14 cellular contexts compared by ENCODE assay signal in genomic region chr4:54276633-54277426, GRCh38. TPM values are rescaled to one million over a fixed set of nuclear protein-coding genes. Genes with fewer than 3 reads are reported as not detected.
A peak's percentile ranks its signal among the peaks of the same experiment; 100 is the strongest.
DNase-seq lines count a peak whose midpoint lies in the region; ATAC-seq, FAIRE-seq and TF ChIP-seq lines count a peak whose summit lies in the region.
"Had no signal": no experiment of that assay in that cellular context is flagged by ENCODE, and none has a peak within 500 bp of the region (broad histone marks: within the 10 kb centered on the region; RNA-seq: fewer than 3 reads in every experiment).

No MANE protein-coding gene starts in this region.

- WGBS in adrenal gland, 4 donors: 44 to 52% (median 45%) methylated on average over 20 of the region's 20 CpGs

- TF ChIP-seq CTCF in astrocyte (IDR thresholded peaks at IDR 0.05; ENCODE audit: insufficient read depth, low read depth, low read length) (no peak), adrenal gland (IDR thresholded peaks at IDR 0.05) (no peak)

- DNase-seq in Daoy (ENCODE audit: low read depth): peak; percentile 13
- peak; percentile 67 for DNase-seq in astrocyte (ENCODE audit: low read depth)
- peak; percentile 40 for DNase-seq in kidney tubule cell (ENCODE audit: low spot score)
- DNase-seq in NCI-H2171 treated with DMSO at 0.1 percent for 48 hours (lab: John Stamatoyannopoulos, UW): no peak
- DNase-seq in adrenal gland: no peak
- no peak for DNase-seq in activated T-cell treated with anti-CD3 and anti-CD28 coated beads, Interleukin-2, amount 50 U/mL, for 4 hours
- DNase-seq: cerebellar nuclear complex, head of caudate nucleus, mucosa of descending colon, NCI-H187 treated with DMSO at 0.1 percent for 48 hours, testis had no signal

- peaks cover 9% of the 10 kb centered on the region for H3K9me3 Mint-ChIP-seq in astrocyte (ENCODE audit: unreplicated experiment)
- peaks cover 1% of the 10 kb centered on the region for H3K9me3 Mint-ChIP-seq in activated T-cell treated with anti-CD3 and anti-CD28 coated beads, Interleukin-2, amount 50 U/mL, for 4 hours

- H3K27ac Mint-ChIP-seq in astrocyte (ENCODE audit: unreplicated experiment): peak overlapping the region; percentile 87
- H3K27ac Mint-ChIP-seq: CD4-positive, CD25-positive, alpha-beta regulatory T cell had no signal

- intact Hi-C loops in adrenal gland (cut with DNase I): no loop called here

- peaks cover 29% of the 10 kb centered on the region for H3K4me1 ChIP-seq in astrocyte (ENCODE audit: insufficient read depth, low read length)
- peaks cover 16 to 36% of the 10 kb centered on the region in 2 donors for H3K4me1 ChIP-seq in adrenal gland (replicated peaks in 1 of 2)
- H3K4me1 ChIP-seq: testis had no signal

- peaks cover 23% of the 10 kb centered on the region for H3K36me3 ChIP-seq in astrocyte (ENCODE audit: insufficient read depth, low read length)
- peaks cover 0 to 11% of the 10 kb centered on the region in 2 donors for H3K36me3 ChIP-seq in adrenal gland (replicated peaks in 1 of 2)

- H3K9me3 ChIP-seq in astrocyte (ENCODE audit: insufficient read depth, low read depth, low read length) (no peaks in the 10 kb centered on the region), adrenal gland (replicated peaks in 1 of 3) (no peaks in the 10 kb centered on the region)
- H3K9me3 ChIP-seq: mucosa of descending colon, testis had no signal

- no peaks in the 10 kb centered on the region for H3K27me3 ChIP-seq in astrocyte (ENCODE audit: insufficient read depth, low read length)
- no peaks in the 10 kb centered on the region for H3K27me3 ChIP-seq in adrenal gland
- H3K27me3 ChIP-seq: testis had no signal

- H3K4me3 ChIP-seq in astrocyte (ENCODE audit: insufficient read depth, low read depth, low read length) (peak overlapping the region; percentile 22), adrenal gland (no peak overlapping the region)
- H3K4me3 ChIP-seq: mucosa of descending colon, testis had no signal

- no peak for TF ChIP-seq POLR2A in adrenal gland (IDR thresholded peaks at IDR 0.05)

- H3K36me3 Mint-ChIP-seq in astrocyte (ENCODE audit: low read depth, unreplicated experiment): peaks cover 27% of the 10 kb centered on the region
- no peaks in the 10 kb centered on the region for H3K36me3 Mint-ChIP-seq in activated T-cell treated with anti-CD3 and anti-CD28 coated beads, Interleukin-2, amount 50 U/mL, for 4 hours (ENCODE audit: insufficient read depth)
- H3K36me3 Mint-ChIP-seq: CD4-positive, CD25-positive, alpha-beta regulatory T cell had no signal

- no peaks in the 10 kb centered on the region for H4K20me1 ChIP-seq in astrocyte (ENCODE audit: insufficient read depth, low read length)

- peak; percentile 13 for ATAC-seq in HG03342 (IDR thresholded peaks at IDR 0.05; ENCODE audit: unreplicated experiment)
- ATAC-seq in HG03442 (IDR thresholded peaks at IDR 0.05; ENCODE audit: unreplicated experiment): no peak
- no peak for ATAC-seq in activated T-cell treated with anti-CD3 and anti-CD28 coated beads, Interleukin-2, amount 50 U/mL, for 4 hours
- ATAC-seq: mucosa of descending colon had no signal

- H2AFZ ChIP-seq in astrocyte (ENCODE audit: low read depth, low read length): peak overlapping the region; percentile 42

- H3K4me2 ChIP-seq in astrocyte (ENCODE audit: low read length): peak overlapping the region; percentile 80

- FAIRE-seq in astrocyte (lab: Jason Lieb, UNC): no peak

- H3K27ac ChIP-seq in astrocyte (ENCODE audit: low read depth, low read length): peak overlapping the region; percentile 51
- H3K27ac ChIP-seq in adrenal gland: peak overlapping the region in 2 of 5 donors; percentile 58 to 65
- H3K27ac ChIP-seq: testis had no signal

- no peaks in the 10 kb centered on the region for H3K79me2 ChIP-seq in astrocyte (ENCODE audit: insufficient read depth, low read length)

- H3K9ac ChIP-seq in astrocyte (ENCODE audit: low read length): peak overlapping the region; percentile 64

- peaks cover 4% of the 10 kb centered on the region for H3K27me3 Mint-ChIP-seq in astrocyte (ENCODE audit: low read depth, unreplicated experiment)
- H3K27me3 Mint-ChIP-seq in activated T-cell treated with anti-CD3 and anti-CD28 coated beads, Interleukin-2, amount 50 U/mL, for 4 hours (ENCODE audit: low read depth): peaks cover 16% of the 10 kb centered on the region

- peak overlapping the region; percentile 52 for H3K4me3 Mint-ChIP-seq in astrocyte (ENCODE audit: unreplicated experiment)
- H3K4me3 Mint-ChIP-seq in activated T-cell treated with anti-CD3 and anti-CD28 coated beads, Interleukin-2, amount 50 U/mL, for 4 hours: no peak overlapping the region
- H3K4me3 Mint-ChIP-seq: CD4-positive, CD25-positive, alpha-beta regulatory T cell had no signal

- H3K4me1 Mint-ChIP-seq in astrocyte (ENCODE audit: low read depth, unreplicated experiment): peaks cover 20% of the 10 kb centered on the region
- no peaks in the 10 kb centered on the region for H3K4me1 Mint-ChIP-seq in activated T-cell treated with anti-CD3 and anti-CD28 coated beads, Interleukin-2, amount 50 U/mL, for 4 hours (ENCODE audit: low read depth)
- H3K4me1 Mint-ChIP-seq: CD4-positive, CD25-positive, alpha-beta regulatory T cell had no signal

RNA-seq across cellular contexts. Expression of gene PDGFRA, which starts 47.7 kb away (rescaled TPM):
- 1.5 and 2.2 TPM in 2 replicates for total RNA-seq in Daoy (2014; rRNA removed; shearing (Covaris generic))
- 9.2 and 12.6 TPM in 2 replicates for total RNA-seq in astrocyte
- 100 to 1,000 TPM in 5 of 8 donors, 10 to 100 TPM in 3; 88.1 to 182 (median 129) TPM for total RNA-seq in adrenal gland
- polyA plus RNA-seq in adrenal gland: 10 to 100 TPM; 14.5 to 62.4 (median 16.4) TPM
- under 1 TPM; 0.05 to 0.22 (median 0.11) TPM for total RNA-seq in activated T-cell treated with anti-CD3 and anti-CD28 coated beads, Interleukin-2, amount 50 U/mL, for 4 hours
- total RNA-seq: CD4-positive, CD25-positive, alpha-beta regulatory T cell had no signal
- polyA plus RNA-seq: CD4-positive, CD25-positive, alpha-beta regulatory T cell had no signal

Comparison
In these comparisons a context has a peak if more than half of its experiments do, and no peak if none do; other contexts are left out.
1. DNase-seq: peak in Daoy (single experiment), astrocyte (single experiment) and kidney tubule cell (single experiment); none in NCI-H2171 treated with DMSO at 0.1 percent for 48 hours (single experiment), adrenal gland (0 of 7) and activated T-cell treated with anti-CD3 and anti-CD28 coated beads, Interleukin-2, amount 50 U/mL, for 4 hours (single experiment).